26 cellular contexts compared by ENCODE assay signal in the genomic region with DNA sequence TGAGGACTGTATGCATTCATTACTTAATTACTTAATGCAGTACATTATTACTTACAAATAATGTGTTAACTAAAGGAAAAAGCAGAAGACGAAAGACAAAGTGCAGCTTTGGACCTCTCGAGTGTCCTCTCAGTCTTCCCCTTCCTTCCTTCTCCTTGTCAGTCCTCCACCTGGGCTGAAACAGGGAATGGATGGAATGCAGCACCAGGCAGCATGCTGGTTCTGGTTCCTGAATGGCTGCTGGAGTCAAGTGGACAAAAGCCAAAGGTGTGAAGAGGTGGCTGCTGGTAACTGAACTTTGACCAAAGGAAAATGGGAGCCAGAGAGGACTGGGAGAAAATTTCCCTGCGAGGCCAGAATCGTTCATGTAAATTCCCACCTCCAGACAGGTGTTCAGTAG.
"Had no signal": no experiment of that assay in that cellular context is flagged by ENCODE, and none has a peak within 500 bp of the region (broad histone marks: within the 10 kb centered on the region; RNA-seq: fewer than 3 reads in every experiment).

No MANE protein-coding gene starts in this region.

- DNase-seq: colonic mucosa; cortex of kidney; effector CD8-positive, alpha-beta T cell; effector memory CD8-positive, alpha-beta T cell; esophagus squamous epithelium; foreskin fibroblast; foreskin melanocyte; gastrocnemius medialis; glutamatergic neuron; head of caudate nucleus; heart right ventricle; hippocampal formation; immature natural killer cell; islet precursor cell; kidney; kidney glomerular epithelial cell; left colon; left lung; left ventricle myocardium superior; lower lobe of right lung; mesenchymal stem cell; midbrain; naive thymus-derived CD4-positive, alpha-beta T cell; natural killer cell had no signal

- H3K36me3 ChIP-seq: colonic mucosa, esophagus squamous epithelium, gastrocnemius medialis, heart right ventricle, left lung, lower lobe of right lung had no signal

- H3K27me3 Mint-ChIP-seq: dendritic cell treated with granulocyte-macrophage colony-stimulating factor and Interleukin-4, amounts not matched to agents 40 ng/mL and 50 ng/mL, for 4 days had no signal

- H3K27ac ChIP-seq: colonic mucosa, esophagus squamous epithelium, gastrocnemius medialis, heart right ventricle, left lung, lower lobe of right lung had no signal

- ATAC-seq: effector memory CD8-positive, alpha-beta T cell; gastrocnemius medialis; heart right ventricle; left colon; left lung; left ventricle myocardium superior; lower lobe of right lung; naive thymus-derived CD4-positive, alpha-beta T cell; natural killer cell had no signal

- H3K4me3 Mint-ChIP-seq: dendritic cell treated with granulocyte-macrophage colony-stimulating factor and Interleukin-4, amounts not matched to agents 40 ng/mL and 50 ng/mL, for 4 days; effector memory CD8-positive, alpha-beta T cell; immature natural killer cell; naive thymus-derived CD4-positive, alpha-beta T cell; natural killer cell had no signal

- FAIRE-seq: endothelial cell of umbilical vein, kidney had no signal

- H3K27ac Mint-ChIP-seq: dendritic cell treated with granulocyte-macrophage colony-stimulating factor and Interleukin-4, amounts not matched to agents 40 ng/mL and 50 ng/mL, for 4 days; effector memory CD8-positive, alpha-beta T cell; immature natural killer cell; naive thymus-derived CD4-positive, alpha-beta T cell; natural killer cell had no signal

- H3K4me1 Mint-ChIP-seq: immature natural killer cell; naive thymus-derived CD4-positive, alpha-beta T cell; natural killer cell had no signal

- H3K9me3 Mint-ChIP-seq: effector memory CD8-positive, alpha-beta T cell had no signal

- H3K27me3 ChIP-seq: colonic mucosa, esophagus squamous epithelium, gastrocnemius medialis, left lung had no signal

- H3K4me1 ChIP-seq: colonic mucosa, esophagus squamous epithelium, gastrocnemius medialis, heart right ventricle, left lung, lower lobe of right lung had no signal

- H3K36me3 Mint-ChIP-seq: immature natural killer cell; naive thymus-derived CD4-positive, alpha-beta T cell; natural killer cell had no signal

- H3K9me3 ChIP-seq: colonic mucosa, esophagus squamous epithelium, gastrocnemius medialis, heart right ventricle, left lung, lower lobe of right lung had no signal

- H3K4me3 ChIP-seq: colonic mucosa, esophagus squamous epithelium, gastrocnemius medialis, heart right ventricle, left lung, lower lobe of right lung had no signal
